8 cellular contexts compared by ENCODE assay signal in the genomic region with DNA sequence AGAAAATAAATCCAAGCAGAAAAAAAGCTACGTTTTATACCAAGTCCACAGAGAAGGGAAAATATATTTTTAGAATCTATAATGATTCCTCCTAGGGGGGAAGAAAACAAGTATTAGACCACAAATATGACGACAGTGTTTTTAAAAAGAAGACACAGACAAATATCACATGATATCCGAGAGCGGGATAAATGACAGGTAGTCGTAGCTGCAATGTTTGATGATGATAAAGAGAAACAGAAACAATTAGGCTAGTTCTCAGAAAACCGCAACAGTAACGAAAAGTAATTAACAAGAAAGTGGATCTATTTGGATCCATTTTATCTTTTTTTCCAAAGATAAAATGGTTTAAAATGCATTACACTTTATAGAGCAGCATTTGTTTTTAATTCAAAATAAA. TPM values are rescaled to one million over a fixed set of nuclear protein-coding genes. Genes with fewer than 3 reads are reported as not detected.
DNase-seq lines count a peak whose midpoint lies in the region; ATAC-seq, FAIRE-seq and TF ChIP-seq lines count a peak whose summit lies in the region.

No MANE protein-coding gene starts in this region.

- H3K4me3 ChIP-seq in DND-41 (ENCODE audit: low read depth in 1 of 2, low read length in 2 of 2) (peak overlapping the region; percentile 85 to 89; a peak in 3 of 4 replicates), endothelial cell of umbilical vein (replicated peaks in 1 of 3; ENCODE audit: insufficient read depth in 1 of 3, low read depth in 1 of 3, low read length in 3 of 3) (peak overlapping the region; percentile 63 to 97 (median 97)), pancreas (peak overlapping the region; percentile 79 to 98 (median 88))

- no peak for TF ChIP-seq POLR2A in endothelial cell of umbilical vein (IDR thresholded peaks at IDR 0.05; ENCODE audit: low read depth, low read length)

- TF ChIP-seq CTCF in DND-41 (IDR thresholded peaks at IDR 0.05; ENCODE audit: borderline replicate concordance, extremely low read depth, low read length, poor library complexity, severe bottlenecking) (no peak), endothelial cell of umbilical vein (IDR thresholded peaks at IDR 0.05; ENCODE audit: extremely low read depth in 1 of 2, insufficient read depth in 1 of 2, low read depth in 1 of 2, low read length in 2 of 2) (no peak), pancreas (IDR thresholded peaks at IDR 0.05) (no peak)

- H3K27ac ChIP-seq in DND-41 (ENCODE audit: low read length) (peak overlapping the region; percentile 74), endothelial cell of umbilical vein (ENCODE audit: insufficient read depth, low read depth, low read length) (peak overlapping the region; percentile 30), pancreas (no peak overlapping the region)

- H3K9me1 ChIP-seq in endothelial cell of umbilical vein (replicated peaks; ENCODE audit: control insufficient read depth, extremely low read depth, insufficient read depth, low read length), result no peaks in the 10 kb centered on the region

- peaks cover 44% of the 10 kb centered on the region for H4K20me1 ChIP-seq in DND-41 (ENCODE audit: insufficient read depth, low read length)
- H4K20me1 ChIP-seq in endothelial cell of umbilical vein (replicated peaks; ENCODE audit: control insufficient read depth, extremely low read depth, insufficient read depth, low read length), result peaks cover 5% of the 10 kb centered on the region

- H3K36me3 ChIP-seq in DND-41 (ENCODE audit: insufficient read depth, low read length), result peaks cover 39% of the 10 kb centered on the region
- peaks cover 0 to 7% of the 10 kb centered on the region in 2 experiments for H3K36me3 ChIP-seq in endothelial cell of umbilical vein (ENCODE audit: control insufficient read depth in 2 of 2, extremely low read depth in 1 of 2, insufficient read depth in 2 of 2, low read length in 2 of 2)
- H3K36me3 ChIP-seq in pancreas, result no peaks in the 10 kb centered on the region

- H2AFZ ChIP-seq in DND-41 (ENCODE audit: low read depth, low read length), result peak overlapping the region; percentile 87
- H2AFZ ChIP-seq in endothelial cell of umbilical vein (ENCODE audit: low read depth, low read length), result no peak overlapping the region

- BruUV-seq in endothelial cell of umbilical vein (replicated peaks; lab: Mats Ljungman, UMichigan), result no TSS peak

- H3K4me1 ChIP-seq in DND-41 (ENCODE audit: insufficient read depth, low read length) (peaks cover 49% of the 10 kb centered on the region), endothelial cell of umbilical vein (ENCODE audit: control insufficient read depth, extremely low read depth, insufficient read depth, low read length) (peaks cover 33% of the 10 kb centered on the region), pancreas (peaks cover 7 to 31% (median 12%) of the 10 kb centered on the region in 3 donors)

- H3K4me2 ChIP-seq in DND-41 (ENCODE audit: insufficient read depth, low read length), result peak overlapping the region; percentile 84
- peak overlapping the region; percentile 97 for H3K4me2 ChIP-seq in endothelial cell of umbilical vein (ENCODE audit: insufficient read depth, low read length)

- dilution Hi-C loops in endothelial cell of umbilical vein (cut with MboI; ENCODE audit: extremely low pct_ligation_motif_present, low sequenced_read_pairs), result no loop called here

- intact Hi-C loops in endothelial cell of umbilical vein (cut with micrococcal nuclease), result loop anchor here (5.0 kb wide), 1 partner anchor 226 kb away; a partner anchor contains a TSS
- intact Hi-C loops in pancreas (cut with DNase I), result no loop called here

- no peak for DNase-seq in DND-41
- peak; percentile 69 for DNase-seq in OCI-M1 (lab: John Stamatoyannopoulos, UW)
- DNase-seq in endothelial cell of umbilical vein (ENCODE audit: low read depth, low spot score), result no peak
- no peak for DNase-seq in pancreas
- no peak for DNase-seq in NAMALWA (ENCODE audit: low spot score)
- DNase-seq in stimulated activated CD4-positive, alpha-beta T cell treated with anti-CD3 and anti-CD28 coated beads, Interleukin-15, amount 100 ng/mL, for 24 hours, result no peak
- no peak for DNase-seq in NCI-H510A (lab: John Stamatoyannopoulos, UW)

- CTCF ChIA-PET in endothelial cell of umbilical vein (lab: Charles Lee), result interaction anchor here (1.1 to 5.9 kb wide), 7 partner anchors 9 to 204 kb away, joined by 3 to 49 read pairs (median 3); no protein-coding TSS in a partner anchor

- POLR2A ChIA-PET in endothelial cell of umbilical vein (lab: Charles Lee), result interaction anchor here (1.0 kb wide), 1 partner anchor 17 kb away, joined by 3 read pairs; no protein-coding TSS in a partner anchor

- no peak for ATAC-seq in DND-41 (ENCODE audit: insufficient read depth, low read depth)
- no peak for ATAC-seq in pancreas
- ATAC-seq in GM19463 (IDR thresholded peaks at IDR 0.05; ENCODE audit: unreplicated experiment), result no peak

- H3K9ac ChIP-seq in DND-41 (ENCODE audit: low read depth, low read length) (peak overlapping the region; percentile 80), endothelial cell of umbilical vein (replicated peaks; ENCODE audit: extremely low read depth, insufficient read depth, low read length) (peak overlapping the region; percentile 70)

- WGBS in pancreas, 2 donors, result 2 to 3% methylated on average over 7 of the region's 7 CpGs

- FAIRE-seq in endothelial cell of umbilical vein (lab: Jason Lieb, UNC), result no peak
- no peak for FAIRE-seq in pancreas (lab: Jason Lieb, UNC)

- H3K27me3 ChIP-seq in DND-41 (ENCODE audit: insufficient read depth, low read length, poor library complexity), result no peaks in the 10 kb centered on the region
- H3K27me3 ChIP-seq in endothelial cell of umbilical vein (ENCODE audit: control insufficient read depth in 2 of 2, insufficient read depth in 2 of 2, low read length in 2 of 2), result no peaks in the 10 kb centered on the region
- H3K27me3 ChIP-seq in pancreas, result no peaks in the 10 kb centered on the region

- no peaks in the 10 kb centered on the region for H3K9me3 ChIP-seq in DND-41 (ENCODE audit: insufficient read depth, low read length, severe bottlenecking)
- H3K9me3 ChIP-seq in endothelial cell of umbilical vein (replicated peaks; ENCODE audit: control insufficient read depth, insufficient read depth, low read length), result no peaks in the 10 kb centered on the region
- H3K9me3 ChIP-seq in pancreas, result no peaks in the 10 kb centered on the region

- H3K79me2 ChIP-seq in DND-41 (ENCODE audit: insufficient read depth, low read length) (peaks cover 58% of the 10 kb centered on the region), endothelial cell of umbilical vein (ENCODE audit: control insufficient read depth, insufficient read depth, low read length) (peaks cover 49% of the 10 kb centered on the region)

TF ChIP-seq in endothelial cell of umbilical vein, 7 proteins besides CTCF, POLR2A, EP300 and RAD21:
- no peak for TF ChIP-seq GATA2 (IDR thresholded peaks at IDR 0.05; ENCODE audit: insufficient read depth, insufficient read length, low read depth, low read length)
- no peak for TF ChIP-seq JUN (IDR thresholded peaks at IDR 0.05; ENCODE audit: borderline replicate concordance, insufficient read depth, insufficient read length, low read depth)
- no peak for TF ChIP-seq POLR2AphosphoS5 (IDR thresholded peaks at IDR 0.05; ENCODE audit: insufficient read depth, low read depth, low read length)
- no peak for TF ChIP-seq MYC (IDR thresholded peaks at IDR 0.05; ENCODE audit: low read depth, low read length)
- TF ChIP-seq FOS (IDR thresholded peaks at IDR 0.05; ENCODE audit: borderline replicate concordance, insufficient read depth, low read length), result no peak
- TF ChIP-seq, protein P1, sequence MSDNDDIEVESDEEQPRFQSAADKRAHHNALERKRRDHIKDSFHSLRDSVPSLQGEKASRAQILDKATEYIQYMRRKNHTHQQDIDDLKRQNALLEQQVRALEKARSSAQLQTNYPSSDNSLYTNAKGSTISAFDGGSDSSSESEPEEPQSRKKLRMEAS (IDR thresholded peaks at IDR 0.05; ENCODE audit: insufficient read depth, insufficient read length), result no peak
- no peak for TF ChIP-seq EZH2 (IDR thresholded peaks at IDR 0.05; ENCODE audit: borderline replicate concordance, low read depth, low read length, severe bottlenecking)

RNA-seq across cellular contexts. Expression of a gene that starts 0.9 kb away (rescaled TPM):
- total RNA-seq in endothelial cell of umbilical vein, result 15.9 and 16.0 TPM in 2 replicates
- 4.4 and 4.6 TPM in 2 replicates for polyA plus RNA-seq in endothelial cell of umbilical vein
- 3.8 TPM in 2 replicates for polyA plus RNA-seq in endothelial cell of umbilical vein (2011; cell fraction: cytosol; rRNA removed)
- 7.2 and 12.7 TPM in 2 replicates for polyA plus RNA-seq in endothelial cell of umbilical vein (2011; cell fraction: nucleus; rRNA removed)
- 7.3 and 11.5 TPM in 2 replicates for polyA plus RNA-seq in endothelial cell of umbilical vein (2012)
- polyA minus RNA-seq in endothelial cell of umbilical vein, result 3.3 and 3.9 TPM in 2 replicates
- 4.2 TPM for polyA minus RNA-seq in endothelial cell of umbilical vein (2011; cell fraction: cytosol; rRNA and poly(A)+ RNA removed)
- 4.9 and 6.0 TPM in 2 replicates for polyA minus RNA-seq in endothelial cell of umbilical vein (2011; cell fraction: nucleus; rRNA and poly(A)+ RNA removed)
- total RNA-seq in pancreas, result 1 to 10 TPM; 4.1 to 7.9 (median 5.7) TPM
- 1 to 10 TPM; 8.5 to 9.6 TPM for polyA plus RNA-seq in pancreas

RNA-seq across cellular contexts. Expression of a gene that starts 0.9 kb away (rescaled TPM):
- 3.1 and 4.2 TPM in 2 replicates for total RNA-seq in endothelial cell of umbilical vein
- polyA plus RNA-seq in endothelial cell of umbilical vein, result 1.3 TPM in 2 replicates
- polyA plus RNA-seq in endothelial cell of umbilical vein (2011; cell fraction: cytosol; rRNA removed), result 0.34 and 0.93 TPM in 2 replicates
- 6.6 and 8.6 TPM in 2 replicates for polyA plus RNA-seq in endothelial cell of umbilical vein (2011; cell fraction: nucleus; rRNA removed)
- 1.4 and 1.5 TPM in 2 replicates for polyA plus RNA-seq in endothelial cell of umbilical vein (2012)
- polyA minus RNA-seq in endothelial cell of umbilical vein, result 1.4 and 3.6 TPM in 2 replicates
- polyA minus RNA-seq in endothelial cell of umbilical vein (2011; cell fraction: cytosol; rRNA and poly(A)+ RNA removed), result not detected
- 3.1 and 4.5 TPM in 2 replicates for polyA minus RNA-seq in endothelial cell of umbilical vein (2011; cell fraction: nucleus; rRNA and poly(A)+ RNA removed)
- total RNA-seq in pancreas, result 1 to 10 TPM in 5 of 6 donors, under 1 TPM in 1; 0.95 to 2.3 (median 1.9) TPM
- 1 to 10 TPM; 2.5 to 3.6 TPM for polyA plus RNA-seq in pancreas

RNA-seq across cellular contexts. Expression of a gene that starts 20.9 kb away (rescaled TPM):
- total RNA-seq in endothelial cell of umbilical vein, result 59.2 and 62.7 TPM in 2 replicates
- 74.1 and 88.8 TPM in 2 replicates for polyA plus RNA-seq in endothelial cell of umbilical vein
- polyA plus RNA-seq in endothelial cell of umbilical vein (2011; cell fraction: cytosol; rRNA removed), result 42.5 and 59.1 TPM in 2 replicates
- polyA plus RNA-seq in endothelial cell of umbilical vein (2011; cell fraction: nucleus; rRNA removed), result 100 and 120 TPM in 2 replicates
- 38.2 and 54.6 TPM in 2 replicates for polyA plus RNA-seq in endothelial cell of umbilical vein (2012)
- polyA minus RNA-seq in endothelial cell of umbilical vein, result 65.1 and 80.2 TPM in 2 replicates
- 21.3 TPM for polyA minus RNA-seq in endothelial cell of umbilical vein (2011; cell fraction: cytosol; rRNA and poly(A)+ RNA removed)
- polyA minus RNA-seq in endothelial cell of umbilical vein (2011; cell fraction: nucleus; rRNA and poly(A)+ RNA removed), result 58.5 and 81.1 TPM in 2 replicates
- 10 to 100 TPM; 14.8 to 35.8 (median 24.7) TPM for total RNA-seq in pancreas
- 10 to 100 TPM; 29.6 to 51.4 TPM for polyA plus RNA-seq in pancreas

Comparison
In these comparisons a context has a peak if more than half of its experiments do, and no peak if none do; other contexts are left out.
1. H3K27ac ChIP-seq: peak in DND-41 (single experiment) and endothelial cell of umbilical vein (single experiment); none in pancreas (0 of 4).
2. Peak in every context shown above with its lines, with median percentiles within 50 percentile points of each other: H3K4me3 ChIP-seq.